ENCODE assay signal across 40 cellular contexts in genomic region chr6:72659754-72660153, GRCh38. TPM values are rescaled to one million over a fixed set of nuclear protein-coding genes. Genes with fewer than 3 reads are reported as not detected.
"Had no signal": no experiment of that assay in that cellular context is flagged by ENCODE, and none has a peak within 500 bp of the region (broad histone marks: within the 10 kb centered on the region; RNA-seq: fewer than 3 reads in every experiment).

No MANE protein-coding gene starts in this region.

- H3K27ac ChIP-seq: adrenal gland, ascending aorta, body of pancreas, brain microvascular endothelial cell, breast epithelium, cardiac muscle cell had no signal

- H3K36me3 ChIP-seq: adrenal gland, ascending aorta, brain microvascular endothelial cell, breast epithelium, cardiac muscle cell had no signal

- H3K9me3 Mint-ChIP-seq: activated naive CD4-positive, alpha-beta T cell treated with anti-CD3 and anti-CD28 coated beads for 36 hours; activated naive CD4-positive, alpha-beta T cell treated with anti-CD3 and anti-CD28 coated beads, Interleukin-2, amount 10 ng/mL, durations not matched to agents 7 days and 5 days; activated naive CD4-positive, alpha-beta T cell treated with anti-CD3 and anti-CD28 coated beads, Interleukin-2, amount 50 U/mL, for 24 hours; activated naive CD4-positive, alpha-beta T cell treated with anti-CD3 and anti-CD28 coated beads, Interleukin-2, amount 50 U/mL, for 72 hours; activated naive CD8-positive, alpha-beta T cell treated with anti-CD3 and anti-CD28 coated beads for 36 hours; activated T-cell treated with anti-CD3 and anti-CD28 coated beads, Interleukin-2, amount 50 U/mL, for 4 hours; activated T-cell treated with anti-CD3 and anti-CD28 coated beads, Interleukin-2, amount 50 U/mL, for 72 hours; activated T-helper 1 cell treated with anti-CD3 and anti-CD28 coated beads, Interleukin-12 subunit alpha, Interleukin-12 subunit beta, Interleukin-2, Interleukin-4 antibody, amounts not matched to agents 30 ng/mL and 10 ng/mL and 1 ng/mL, durations not matched to agents 14 hours and 24 hours and 36 hours; activated T-helper 17 cell treated with anti-CD3 and anti-CD28 coated beads, Interleukin-2, amount 50 U/mL, for 72 hours; activated T-helper 2 cell treated with anti-CD3 and anti-CD28 coated beads, Interferon-gamma antibody, Interleukin-2, Interleukin-4, amounts not matched to agents 10 μg/mL and 5 μg/mL and 100 μg/mL, durations not matched to agents 14 hours and 24 hours and 36 hours; brain; central memory CD8-positive, alpha-beta T cell had no signal

- H3K9me3 ChIP-seq: adrenal gland, ascending aorta, body of pancreas, breast epithelium had no signal

- FAIRE-seq: astrocyte, bronchial epithelial cell, colon had no signal

- H3K27ac Mint-ChIP-seq: activated naive CD4-positive, alpha-beta T cell treated with anti-CD3 and anti-CD28 coated beads for 36 hours; activated naive CD4-positive, alpha-beta T cell treated with anti-CD3 and anti-CD28 coated beads, Interleukin-2, amount 10 ng/mL, durations not matched to agents 7 days and 5 days; activated naive CD4-positive, alpha-beta T cell treated with anti-CD3 and anti-CD28 coated beads, Interleukin-2, amount 50 U/mL, for 24 hours; activated naive CD4-positive, alpha-beta T cell treated with anti-CD3 and anti-CD28 coated beads, Interleukin-2, amount 50 U/mL, for 72 hours; activated naive CD8-positive, alpha-beta T cell; activated naive CD8-positive, alpha-beta T cell treated with anti-CD3 and anti-CD28 coated beads for 36 hours; activated naive CD8-positive, alpha-beta T cell treated with anti-CD3 and anti-CD28 coated beads, Interleukin-2, amount 10 ng/mL, durations not matched to agents 7 days and 5 days; activated naive CD8-positive, alpha-beta T cell treated with anti-CD3 and anti-CD28 coated beads, Interleukin-2, amount 50 U/mL, for 24 hours; activated T-cell treated with anti-CD3 and anti-CD28 coated beads, Interleukin-2, amount 50 U/mL, for 72 hours; activated T-helper 1 cell treated with anti-CD3 and anti-CD28 coated beads, Interleukin-12 subunit alpha, Interleukin-12 subunit beta, Interleukin-2, Interleukin-4 antibody, amounts not matched to agents 30 ng/mL and 10 ng/mL and 1 ng/mL, durations not matched to agents 14 hours and 24 hours and 36 hours; activated T-helper 17 cell treated with anti-CD3 and anti-CD28 coated beads, Interleukin-2, amount 50 U/mL, for 72 hours; activated T-helper 2 cell treated with anti-CD3 and anti-CD28 coated beads, Interferon-gamma antibody, Interleukin-2, Interleukin-4, amounts not matched to agents 10 μg/mL and 5 μg/mL and 100 μg/mL, durations not matched to agents 14 hours and 24 hours and 36 hours; brain had no signal

- H3K27me3 ChIP-seq: adrenal gland, ascending aorta, body of pancreas, brain microvascular endothelial cell, breast epithelium, cardiac muscle cell had no signal

- H3K27me3 Mint-ChIP-seq: activated naive CD4-positive, alpha-beta T cell treated with anti-CD3 and anti-CD28 coated beads, Interleukin-2, amount 10 ng/mL, durations not matched to agents 7 days and 5 days; activated naive CD4-positive, alpha-beta T cell treated with anti-CD3 and anti-CD28 coated beads, Interleukin-2, amount 50 U/mL, for 24 hours; activated naive CD8-positive, alpha-beta T cell; activated naive CD8-positive, alpha-beta T cell treated with anti-CD3 and anti-CD28 coated beads for 36 hours; activated naive CD8-positive, alpha-beta T cell treated with anti-CD3 and anti-CD28 coated beads, Interleukin-2, amount 10 ng/mL, durations not matched to agents 7 days and 5 days; activated naive CD8-positive, alpha-beta T cell treated with anti-CD3 and anti-CD28 coated beads, Interleukin-2, amount 50 U/mL, for 24 hours; activated T-helper 17 cell treated with anti-CD3 and anti-CD28 coated beads, Interleukin-2, amount 50 U/mL, for 72 hours; brain; central memory CD8-positive, alpha-beta T cell had no signal

- H3K4me1 Mint-ChIP-seq: activated naive CD4-positive, alpha-beta T cell treated with anti-CD3 and anti-CD28 coated beads, Interleukin-2, amount 10 ng/mL, durations not matched to agents 7 days and 5 days; activated naive CD4-positive, alpha-beta T cell treated with anti-CD3 and anti-CD28 coated beads, Interleukin-2, amount 50 U/mL, for 24 hours; activated T-helper 17 cell treated with anti-CD3 and anti-CD28 coated beads, Interleukin-2, amount 50 U/mL, for 72 hours; brain; central memory CD8-positive, alpha-beta T cell had no signal

- H3K36me3 Mint-ChIP-seq: activated naive CD4-positive, alpha-beta T cell treated with anti-CD3 and anti-CD28 coated beads, Interleukin-2, amount 10 ng/mL, durations not matched to agents 7 days and 5 days; activated naive CD4-positive, alpha-beta T cell treated with anti-CD3 and anti-CD28 coated beads, Interleukin-2, amount 50 U/mL, for 72 hours; brain had no signal

- H3K4me1 ChIP-seq: adrenal gland, ascending aorta, body of pancreas, breast epithelium had no signal

- H3K4me3 ChIP-seq: adrenal gland, ascending aorta, body of pancreas, breast epithelium, cardiac muscle cell had no signal

- H3K4me3 Mint-ChIP-seq: activated naive CD4-positive, alpha-beta T cell treated with anti-CD3 and anti-CD28 coated beads for 36 hours; activated naive CD4-positive, alpha-beta T cell treated with anti-CD3 and anti-CD28 coated beads, Interleukin-2, amount 10 ng/mL, durations not matched to agents 7 days and 5 days; activated naive CD4-positive, alpha-beta T cell treated with anti-CD3 and anti-CD28 coated beads, Interleukin-2, amount 50 U/mL, for 24 hours; activated naive CD8-positive, alpha-beta T cell; activated naive CD8-positive, alpha-beta T cell treated with anti-CD3 and anti-CD28 coated beads for 36 hours; activated naive CD8-positive, alpha-beta T cell treated with anti-CD3 and anti-CD28 coated beads, Interleukin-2, amount 10 ng/mL, durations not matched to agents 7 days and 5 days; activated naive CD8-positive, alpha-beta T cell treated with anti-CD3 and anti-CD28 coated beads, Interleukin-2, amount 50 U/mL, for 24 hours; activated T-cell treated with anti-CD3 and anti-CD28 coated beads, Interleukin-2, amount 50 U/mL, for 4 hours; activated T-cell treated with anti-CD3 and anti-CD28 coated beads, Interleukin-2, amount 50 U/mL, for 72 hours; activated T-helper 1 cell treated with anti-CD3 and anti-CD28 coated beads, Interleukin-12 subunit alpha, Interleukin-12 subunit beta, Interleukin-2, Interleukin-4 antibody, amounts not matched to agents 30 ng/mL and 10 ng/mL and 1 ng/mL, durations not matched to agents 14 hours and 24 hours and 36 hours; activated T-helper 17 cell treated with anti-CD3 and anti-CD28 coated beads, Interleukin-2, amount 50 U/mL, for 72 hours; brain; central memory CD8-positive, alpha-beta T cell had no signal

- DNase-seq: activated effector memory CD4-positive, alpha-beta T cell treated with anti-CD3 and anti-CD28 coated beads, Interleukin-2, amount 50 U/mL, for 16 hours; activated effector memory CD4-positive, alpha-beta T cell treated with Interleukin-2 at 50 U/mL for 16 hours; activated gamma-delta T cell; activated gamma-delta T cell treated with Interleukin-2 at 50 U/mL for 16 hours; activated naive CD4-positive, alpha-beta T cell; activated naive CD4-positive, alpha-beta T cell treated with anti-CD3 and anti-CD28 coated beads for 36 hours; activated naive CD4-positive, alpha-beta T cell treated with anti-CD3 and anti-CD28 coated beads, Interleukin-2, amount 10 ng/mL, durations not matched to agents 7 days and 5 days; activated naive CD4-positive, alpha-beta T cell treated with anti-CD3 and anti-CD28 coated beads, Interleukin-2, amount 50 U/mL, for 16 hours; activated naive CD4-positive, alpha-beta T cell treated with Interleukin-2 at 50 U/mL for 16 hours; activated naive CD8-positive, alpha-beta T cell treated with anti-CD3 and anti-CD28 coated beads for 36 hours; activated naive CD8-positive, alpha-beta T cell treated with anti-CD3 and anti-CD28 coated beads, Interleukin-2, amount 10 ng/mL, durations not matched to agents 7 days and 5 days; activated naive CD8-positive, alpha-beta T cell treated with anti-CD3 and anti-CD28 coated beads, Interleukin-2, amount 50 U/mL, for 24 hours; activated T-cell treated with anti-CD3 and anti-CD28 coated beads, Interleukin-2, amount 50 U/mL, for 4 hours; activated T-cell treated with anti-CD3 and anti-CD28 coated beads, Interleukin-2, amount 50 U/mL, for 48 hours; activated T-cell treated with anti-CD3 and anti-CD28 coated beads, Interleukin-2, amount 50 U/mL, for 72 hours; adrenal gland; amniotic stem cell; amygdala; anterior cingulate cortex; aorta; body of pancreas; brain microvascular endothelial cell; caudate nucleus; central memory CD4-positive, alpha-beta T cell; cerebellar nuclear complex had no signal

- ATAC-seq: activated naive CD4-positive, alpha-beta T cell treated with anti-CD3 and anti-CD28 coated beads, Interleukin-2, amount 50 U/mL, for 72 hours; activated naive CD8-positive, alpha-beta T cell treated with anti-CD3 and anti-CD28 coated beads, Interleukin-2, amount 50 U/mL, for 24 hours; activated T-cell treated with anti-CD3 and anti-CD28 coated beads, Interleukin-2, amount 50 U/mL, for 4 hours; activated T-cell treated with anti-CD3 and anti-CD28 coated beads, Interleukin-2, amount 50 U/mL, for 72 hours; activated T-helper 17 cell treated with anti-CD3 and anti-CD28 coated beads, Interleukin-2, amount 50 U/mL, for 72 hours; body of pancreas had no signal

RNA-seq across cellular contexts. Expression of gene KCNQ5, which starts 37.9 kb away (rescaled TPM):
- total RNA-seq: cardiac septum had no signal
